1 cellular context compared by ENCODE assay signal in genomic region chr14:99573436-99574098, GRCh38.
TF ChIP-seq lines count a peak whose summit lies in the region.

No MANE protein-coding gene starts in this region.

TF ChIP-seq in GM23338, 12 proteins besides CTCF, POLR2A, EP300 and RAD21 (continued from another document):
- no peak for TF ChIP-seq ZNF462 (CRISPR knock-in tag; IDR thresholded peaks at IDR 0.05)
- no peak for TF ChIP-seq REST (IDR thresholded peaks at IDR 0.05; ENCODE audit: unreplicated experiment)
